Comparison of ENCODE assay signal across 8 cellular contexts in genomic region chr3:50567011-50567385, GRCh38. TPM values are rescaled to one million over a fixed set of nuclear protein-coding genes. Genes with fewer than 3 reads are reported as not detected.
DNase-seq lines count a peak whose midpoint lies in the region; ATAC-seq, FAIRE-seq and TF ChIP-seq lines count a peak whose summit lies in the region.

No MANE protein-coding gene starts in this region.

- intact Hi-C loops in right cardiac atrium (cut with DNase I) = no loop called here

- peak overlapping the region; percentile 55 for H3K27ac ChIP-seq in WERI-Rb-1
- H3K27ac ChIP-seq in right cardiac atrium (ENCODE audit: low read length) = no peak overlapping the region
- peak overlapping the region; percentile 85 for H3K27ac ChIP-seq in skeletal muscle tissue (ENCODE audit: low read depth, low read length)

- no peaks in the 10 kb centered on the region for H3K4me1 ChIP-seq in right cardiac atrium (ENCODE audit: control insufficient read depth, insufficient read depth, low read length)
- peaks cover 27 to 36% (median 29%) of the 10 kb centered on the region in 3 donors for H3K4me1 ChIP-seq in skeletal muscle tissue (ENCODE audit: control insufficient read depth in 3 of 3, insufficient read depth in 3 of 3, low read length in 3 of 3)

- H3K36me3 ChIP-seq in WERI-Rb-1 (no peaks in the 10 kb centered on the region), skeletal muscle tissue (ENCODE audit: control insufficient read depth in 3 of 3, insufficient read depth in 3 of 3, low read length in 3 of 3) (peaks cover 0 to 8% (median 4%) of the 10 kb centered on the region in 3 donors)

- H3K27me3 ChIP-seq in WERI-Rb-1 (ENCODE audit: insufficient read depth, low read depth, severe bottlenecking) (no peaks in the 10 kb centered on the region), right cardiac atrium (ENCODE audit: control insufficient read depth, insufficient read depth) (no peaks in the 10 kb centered on the region), skeletal muscle tissue (ENCODE audit: control insufficient read depth in 3 of 3, insufficient read depth in 3 of 3, low read length in 3 of 3) (no peaks in the 10 kb centered on the region)

- ATAC-seq in right cardiac atrium (no peak), HG02970 (IDR thresholded peaks at IDR 0.05; ENCODE audit: low FRiP score, unreplicated experiment) (no peak), GM19467 (IDR thresholded peaks at IDR 0.05; ENCODE audit: unreplicated experiment) (no peak)

- H3K4me3 ChIP-seq in GM12864 (ENCODE audit: low read depth, low read length) (peak overlapping the region; percentile 41), WERI-Rb-1 (ENCODE audit: low read depth, low read length) (peak overlapping the region; percentile 48), right cardiac atrium (ENCODE audit: low read length) (peak overlapping the region; percentile 65), skeletal muscle tissue (ENCODE audit: low read length in 3 of 3) (peak overlapping the region; percentile 97 to 100 (median 99))

- H3K9me3 ChIP-seq in WERI-Rb-1 (ENCODE audit: severe bottlenecking) = no peaks in the 10 kb centered on the region
- H3K9me3 ChIP-seq in right cardiac atrium (ENCODE audit: control insufficient read depth, low read length) = no peaks in the 10 kb centered on the region
- no peaks in the 10 kb centered on the region for H3K9me3 ChIP-seq in skeletal muscle tissue (ENCODE audit: control insufficient read depth in 3 of 3, low read length in 3 of 3)

- FAIRE-seq in urothelium cell line (lab: Jason Lieb, UNC) = no peak

- no peak for DNase-seq in GM12864 (ENCODE audit: low read depth)
- DNase-seq in WERI-Rb-1 = no peak
- no peak for DNase-seq in right cardiac atrium
- DNase-seq in activated CD4-positive, alpha-beta T cell treated with anti-CD3 and anti-CD28 coated beads, Interleukin-2, amount 50 U/mL, for 4 hours = no peak
- no peak for DNase-seq in urothelium cell line (ENCODE audit: low spot score)

- H3K9ac ChIP-seq in skeletal muscle tissue (ENCODE audit: low read depth in 1 of 3, low read length in 3 of 3) = peak overlapping the region; percentile 72 to 96 (median 79)

- WGBS in right cardiac atrium = 7% methylated on average over 11 of the region's 11 CpGs

- TF ChIP-seq CTCF in GM12864 (IDR thresholded peaks at IDR 0.05; ENCODE audit: low read depth, low read length, missing control alignments) (no peak), WERI-Rb-1 (IDR thresholded peaks at IDR 0.05; ENCODE audit: low read depth, low read length) (no peak)

RNA-seq across cellular contexts. Expression of gene C3orf18, which starts 0.5 kb away (rescaled TPM):
- total RNA-seq in right cardiac atrium = 10 to 100 TPM; 27.2 to 44.2 (median 40.6) TPM
- polyA plus RNA-seq in right cardiac atrium = 29.5 TPM
- total RNA-seq in skeletal muscle tissue = 11.5 TPM

RNA-seq across cellular contexts. Expression of gene HEMK1, which starts 2.3 kb away (rescaled TPM):
- total RNA-seq in right cardiac atrium = 10 to 100 TPM; 14.0 to 18.3 (median 15.8) TPM
- 16.6 TPM for polyA plus RNA-seq in right cardiac atrium
- total RNA-seq in skeletal muscle tissue = 7.8 TPM

RNA-seq across cellular contexts. Expression of gene CISH, which starts 44.6 kb away (rescaled TPM):
- total RNA-seq in right cardiac atrium (10 to 100 TPM in 3 of 4 donors, 1 to 10 TPM in 1; 9.1 to 27.8 (median 11.2) TPM), skeletal muscle tissue (4.7 TPM)
- 8.0 TPM for polyA plus RNA-seq in right cardiac atrium

RNA-seq across cellular contexts. Expression of gene MAPKAPK3, which starts 50.0 kb away (rescaled TPM):
- 100 to 1,000 TPM; 167 to 260 (median 225) TPM for total RNA-seq in right cardiac atrium
- 181 TPM for polyA plus RNA-seq in right cardiac atrium
- 20.9 TPM for total RNA-seq in skeletal muscle tissue

Comparison
In these comparisons a context has a peak if more than half of its experiments do, and no peak if none do; other contexts are left out.
1. H3K4me3 ChIP-seq: peak in every context shown above with its lines; median percentile 99 in skeletal muscle tissue; 65 in right cardiac atrium; 48 in WERI-Rb-1; 41 in GM12864.